Comparison of ENCODE assay signal across 24 cellular contexts in genomic region chr1:199410462-199410861, GRCh38.
"Had no signal": no experiment of that assay in that cellular context is flagged by ENCODE, and none has a peak within 500 bp of the region (broad histone marks: within the 10 kb centered on the region; RNA-seq: fewer than 3 reads in every experiment).

No MANE protein-coding gene starts in this region.

- H3K27me3 Mint-ChIP-seq: activated CD4-positive, alpha-beta T cell treated with anti-CD3 and anti-CD28 coated beads, Interleukin-2, amount 10 ng/mL, durations not matched to agents 24 days and 14 days; activated CD8-positive, alpha-beta memory T cell treated with anti-CD3 and anti-CD28 coated beads, Interleukin-2, amount 10 ng/mL, durations not matched to agents 7 days and 5 days had no signal

- DNase-seq: activated CD4-positive, alpha-beta T cell treated with anti-CD3 and anti-CD28 coated beads for 1 hour; activated CD4-positive, alpha-beta T cell treated with anti-CD3 and anti-CD28 coated beads, Interleukin-2, amount 10 ng/mL, durations not matched to agents 24 days and 14 days; activated CD4-positive, alpha-beta T cell treated with anti-CD3 and anti-CD28 coated beads, Interleukin-2, amount 50 U/mL, for 48 hours; activated CD8-positive, alpha-beta memory T cell treated with anti-CD3 and anti-CD28 coated beads, Interleukin-2, amount 10 ng/mL, durations not matched to agents 7 days and 5 days; activated effector memory CD4-positive, alpha-beta T cell treated with Interleukin-2 at 50 U/mL for 16 hours; activated naive CD4-positive, alpha-beta T cell; activated T-cell treated with anti-CD3 and anti-CD28 coated beads, Interleukin-2, amount 50 U/mL, for 24 hours; caudate nucleus; MG63; MV-4-11; NCI-H1105; NCI-H1436; NCI-H1694 treated with DMSO at 0.1 percent for 48 hours; NCI-H2029 treated with DMSO at 0.1 percent for 48 hours; NCI-H345; NCI-H510A; NCI-H69; PC-3; SHP77 treated with DMSO at 0.1 percent for 48 hours; T-helper 9 cell had no signal

- H3K9me3 ChIP-seq: MG63 had no signal

- H3K27me3 ChIP-seq: MG63 had no signal

- H3K4me3 Mint-ChIP-seq: activated CD4-positive, alpha-beta T cell treated with anti-CD3 and anti-CD28 coated beads, Interleukin-2, amount 10 ng/mL, durations not matched to agents 24 days and 14 days; activated CD8-positive, alpha-beta memory T cell treated with anti-CD3 and anti-CD28 coated beads, Interleukin-2, amount 10 ng/mL, durations not matched to agents 7 days and 5 days; activated naive CD4-positive, alpha-beta T cell treated with anti-CD3 and anti-CD28 coated beads, Interleukin-2, amount 50 U/mL, for 24 hours; activated T-cell treated with anti-CD3 and anti-CD28 coated beads, Interleukin-2, amount 50 U/mL, for 24 hours; activated T-helper 1 cell treated with anti-CD3 and anti-CD28 coated beads, Interleukin-12 subunit alpha, Interleukin-12 subunit beta, Interleukin-2, Interleukin-4 antibody, amounts not matched to agents 30 ng/mL and 10 ng/mL and 1 ng/mL, durations not matched to agents 14 hours and 24 hours and 36 hours; T-helper 1 cell treated with Interleukin-12 subunit alpha and Interleukin-12 subunit beta and Interleukin-4 antibody, amounts not matched to agents 30 μg/mL and 1 μg/mL, for 36 hours; WTC11 had no signal

- H3K27ac Mint-ChIP-seq: activated CD4-positive, alpha-beta T cell treated with anti-CD3 and anti-CD28 coated beads, Interleukin-2, amount 10 ng/mL, durations not matched to agents 24 days and 14 days; activated CD8-positive, alpha-beta memory T cell treated with anti-CD3 and anti-CD28 coated beads, Interleukin-2, amount 10 ng/mL, durations not matched to agents 7 days and 5 days; activated naive CD4-positive, alpha-beta T cell treated with anti-CD3 and anti-CD28 coated beads, Interleukin-2, amount 50 U/mL, for 24 hours; activated T-cell treated with anti-CD3 and anti-CD28 coated beads, Interleukin-2, amount 50 U/mL, for 24 hours; activated T-helper 1 cell treated with anti-CD3 and anti-CD28 coated beads, Interleukin-12 subunit alpha, Interleukin-12 subunit beta, Interleukin-2, Interleukin-4 antibody, amounts not matched to agents 30 ng/mL and 10 ng/mL and 1 ng/mL, durations not matched to agents 14 hours and 24 hours and 36 hours; T-helper 1 cell treated with Interleukin-12 subunit alpha and Interleukin-12 subunit beta and Interleukin-4 antibody, amounts not matched to agents 30 μg/mL and 1 μg/mL, for 36 hours; WTC11 had no signal

- H3K36me3 Mint-ChIP-seq: activated CD8-positive, alpha-beta memory T cell treated with anti-CD3 and anti-CD28 coated beads, Interleukin-2, amount 10 ng/mL, durations not matched to agents 7 days and 5 days; WTC11 had no signal

- H3K4me3 ChIP-seq: MG63 had no signal

- H3K36me3 ChIP-seq: MG63 had no signal

- H3K9me3 Mint-ChIP-seq: activated CD4-positive, alpha-beta T cell treated with anti-CD3 and anti-CD28 coated beads, Interleukin-2, amount 10 ng/mL, durations not matched to agents 24 days and 14 days; activated T-cell treated with anti-CD3 and anti-CD28 coated beads, Interleukin-2, amount 50 U/mL, for 24 hours; activated T-helper 1 cell treated with anti-CD3 and anti-CD28 coated beads, Interleukin-12 subunit alpha, Interleukin-12 subunit beta, Interleukin-2, Interleukin-4 antibody, amounts not matched to agents 30 ng/mL and 10 ng/mL and 1 ng/mL, durations not matched to agents 14 hours and 24 hours and 36 hours; T-helper 1 cell treated with Interleukin-12 subunit alpha and Interleukin-12 subunit beta and Interleukin-4 antibody, amounts not matched to agents 30 μg/mL and 1 μg/mL, for 36 hours had no signal

- H3K4me1 Mint-ChIP-seq: activated CD4-positive, alpha-beta T cell treated with anti-CD3 and anti-CD28 coated beads, Interleukin-2, amount 10 ng/mL, durations not matched to agents 24 days and 14 days; activated CD8-positive, alpha-beta memory T cell treated with anti-CD3 and anti-CD28 coated beads, Interleukin-2, amount 10 ng/mL, durations not matched to agents 7 days and 5 days; activated naive CD4-positive, alpha-beta T cell treated with anti-CD3 and anti-CD28 coated beads, Interleukin-2, amount 50 U/mL, for 24 hours had no signal

- ATAC-seq: activated CD8-positive, alpha-beta memory T cell treated with anti-CD3 and anti-CD28 coated beads, Interleukin-2, amount 10 ng/mL, durations not matched to agents 7 days and 5 days; PC-3; WTC11 had no signal
